Comparison of ENCODE assay signal across 23 cellular contexts in genomic region chr5:116133281-116133680, GRCh38.
"Had no signal": no experiment of that assay in that cellular context is flagged by ENCODE, and none has a peak within 500 bp of the region (broad histone marks: within the 10 kb centered on the region; RNA-seq: fewer than 3 reads in every experiment).

No MANE protein-coding gene starts in this region.

- H3K4me3 ChIP-seq: adrenal gland had no signal

- DNase-seq: activated CD4-positive, alpha-beta memory T cell treated with anti-CD3 and anti-CD28 coated beads, Interleukin-2, amount 10 ng/mL, durations not matched to agents 7 days and 5 days; activated CD4-positive, alpha-beta T cell treated with anti-CD3 and anti-CD28 coated beads for 36 hours; activated CD4-positive, alpha-beta T cell treated with anti-CD3 and anti-CD28 coated beads, Interleukin-2, amount 50 U/mL, for 1 hour; activated naive CD4-positive, alpha-beta T cell treated with anti-CD3 and anti-CD28 coated beads, Interleukin-2, amount 50 U/mL, for 16 hours; activated naive CD8-positive, alpha-beta T cell treated with anti-CD3 and anti-CD28 coated beads, Interleukin-2, amount 10 ng/mL, durations not matched to agents 7 days and 5 days; activated T-cell treated with anti-CD3 and anti-CD28 coated beads for 4 hours; activated T-cell treated with anti-CD3 and anti-CD28 coated beads, Interleukin-2, amount 50 U/mL, for 72 hours; adrenal gland; anterior cingulate cortex; MV-4-11; NCI-H1092 treated with DMSO at 0.1 percent for 48 hours; NCI-H1417 treated with DMSO at 0.1 percent for 48 hours; NCI-H1694; NCI-H2029; NCI-H2107; NCI-H345; NCI-H510A; NCI-H526 treated with DMSO at 0.1 percent for 48 hours; NCI-H82; SIG-M5; T-cell; T-helper 2 cell; WERI-Rb-1 had no signal

- H3K9me3 ChIP-seq: adrenal gland had no signal

- H3K27ac ChIP-seq: adrenal gland, WERI-Rb-1 had no signal

- ATAC-seq: activated CD4-positive, alpha-beta T cell treated with anti-CD3 and anti-CD28 coated beads for 36 hours; activated T-cell treated with anti-CD3 and anti-CD28 coated beads, Interleukin-2, amount 50 U/mL, for 72 hours; T-cell had no signal

- H3K36me3 ChIP-seq: adrenal gland, WERI-Rb-1 had no signal

- H3K27me3 ChIP-seq: adrenal gland had no signal
